Comparison of ENCODE assay signal across 8 cellular contexts in genomic region chr11:120210651-120211521, GRCh38. TPM values are rescaled to one million over a fixed set of nuclear protein-coding genes. Genes with fewer than 3 reads are reported as not detected.
A peak's percentile ranks its signal among the peaks of the same experiment; 100 is the strongest.
DNase-seq lines count a peak whose midpoint lies in the region; ATAC-seq and TF ChIP-seq lines count a peak whose summit lies in the region.

Gene OAF (plus strand): TSS chr11:120211032. CDS start chr11:120211280, 248 bp downstream.

- H3K36me3 Mint-ChIP-seq in activated CD4-positive, alpha-beta memory T cell treated with anti-CD3 and anti-CD28 coated beads, Interleukin-2, amount 10 ng/mL, durations not matched to agents 7 days and 5 days (ENCODE audit: low read depth), result no peaks in the 10 kb centered on the region

- ATAC-seq in HG02759 (IDR thresholded peaks at IDR 0.05; ENCODE audit: unreplicated experiment), result peak; percentile 82

- H3K4me3 Mint-ChIP-seq in activated CD4-positive, alpha-beta memory T cell treated with anti-CD3 and anti-CD28 coated beads, Interleukin-2, amount 10 ng/mL, durations not matched to agents 7 days and 5 days, result peak within 1 kb of the TSS; percentile 78

- no peak within 1 kb of the TSS for H3K27ac Mint-ChIP-seq in activated CD4-positive, alpha-beta memory T cell treated with anti-CD3 and anti-CD28 coated beads, Interleukin-2, amount 10 ng/mL, durations not matched to agents 7 days and 5 days

- TF ChIP-seq CTCF in GM12874 (IDR thresholded peaks at IDR 0.05; ENCODE audit: insufficient read depth, low read depth, low read length), result 0 out of 2 replicates have a peak, but pooled peaks have one; percentile 1

- POLR2A ChIA-PET in activated CD4-positive, alpha-beta memory T cell treated with anti-CD3 and anti-CD28 coated beads, Interleukin-2, amount 10 ng/mL, durations not matched to agents 7 days and 5 days (lab: Charles Lee), result no interaction called here

- no peaks in the 10 kb centered on the region for H3K9me3 Mint-ChIP-seq in activated CD4-positive, alpha-beta memory T cell treated with anti-CD3 and anti-CD28 coated beads, Interleukin-2, amount 10 ng/mL, durations not matched to agents 7 days and 5 days

- CTCF ChIA-PET in activated CD4-positive, alpha-beta memory T cell treated with anti-CD3 and anti-CD28 coated beads, Interleukin-2, amount 10 ng/mL, durations not matched to agents 7 days and 5 days (lab: Charles Lee), result no interaction called here

- H3K27me3 Mint-ChIP-seq in activated CD4-positive, alpha-beta memory T cell treated with anti-CD3 and anti-CD28 coated beads, Interleukin-2, amount 10 ng/mL, durations not matched to agents 7 days and 5 days, result peaks cover 54% of the 10 kb centered on the region

- DNase-seq in NCI-H2227 (lab: John Stamatoyannopoulos, UW; ENCODE audit: unreplicated experiment) (peak; percentile 59), lung microvascular endothelial cell (ENCODE audit: low read depth in 2 of 2) (peak; percentile 79 to 87), NCI-H1694 (lab: John Stamatoyannopoulos, UW) (no peak)
- peak; percentile 70 for DNase-seq in activated CD4-positive, alpha-beta memory T cell treated with anti-CD3 and anti-CD28 coated beads, Interleukin-2, amount 10 ng/mL, durations not matched to agents 7 days and 5 days
- peak; percentile 31 for DNase-seq in effector CD8-positive, alpha-beta T cell (lab: John Stamatoyannopoulos, UW)
- DNase-seq in stimulated activated CD4-positive, alpha-beta T cell treated with anti-CD3 and anti-CD28 coated beads, TNF-alpha, amount 100 ng/mL, for 4 hours (ENCODE audit: low read depth in 3 of 3), result peak; percentile 25 to 37 (median 34)

- peaks cover 15% of the 10 kb centered on the region for H3K4me1 Mint-ChIP-seq in activated CD4-positive, alpha-beta memory T cell treated with anti-CD3 and anti-CD28 coated beads, Interleukin-2, amount 10 ng/mL, durations not matched to agents 7 days and 5 days

RNA-seq across cellular contexts. Expression of gene OAF, which starts in this region (rescaled TPM):
- 1 to 10 TPM; 1.4 to 2.0 TPM for total RNA-seq in activated CD4-positive, alpha-beta memory T cell treated with anti-CD3 and anti-CD28 coated beads, Interleukin-2, amount 10 ng/mL, durations not matched to agents 7 days and 5 days
- total RNA-seq in lung microvascular endothelial cell, result 16.6 and 17.3 TPM in 2 replicates
